Comparison of ENCODE assay signal across 10 cellular contexts in genomic region chr11:96051820-96052219, GRCh38.
DNase-seq lines count a peak whose midpoint lies in the region; ATAC-seq and TF ChIP-seq lines count a peak whose summit lies in the region.
"Had no signal": no experiment of that assay in that cellular context is flagged by ENCODE, and none has a peak within 500 bp of the region (broad histone marks: within the 10 kb centered on the region; RNA-seq: fewer than 3 reads in every experiment).

No MANE protein-coding gene starts in this region.

- TF ChIP-seq POLR2A in esophagus muscularis mucosa (IDR thresholded peaks at IDR 0.05; ENCODE audit: low read depth): no peak

- H3K4me1 ChIP-seq in smooth muscle cell (ENCODE audit: low read depth) (peaks cover 51% of the 10 kb centered on the region), esophagus muscularis mucosa (peaks cover 4 to 55% (median 44%) of the 10 kb centered on the region in 4 donors)

- H3K4me3 Mint-ChIP-seq in activated T-cell treated with anti-CD3 and anti-CD28 coated beads, Interleukin-2, amount 50 U/mL, for 24 hours: no peak overlapping the region
- H3K4me3 Mint-ChIP-seq: activated B cell treated with CpG ODN at 0.5 μM for 24 hours had no signal

- H3K27me3 ChIP-seq in smooth muscle cell (ENCODE audit: low read depth): no peaks in the 10 kb centered on the region
- no peaks in the 10 kb centered on the region for H3K27me3 ChIP-seq in esophagus muscularis mucosa

- ATAC-seq in GM21619 (IDR thresholded peaks at IDR 0.05; ENCODE audit: unreplicated experiment): peak; percentile 91
- peak; percentile 91 for ATAC-seq in HG03175 (IDR thresholded peaks at IDR 0.05; ENCODE audit: unreplicated experiment)

- no peak overlapping the region for H3K9ac ChIP-seq in smooth muscle cell (ENCODE audit: low read depth)

- H2AFZ ChIP-seq in smooth muscle cell (ENCODE audit: low read depth): no peak overlapping the region

- H3K4me2 ChIP-seq in smooth muscle cell: no peak overlapping the region

- H3K36me3 ChIP-seq in smooth muscle cell (ENCODE audit: low read depth) (no peaks in the 10 kb centered on the region), esophagus muscularis mucosa (no peaks in the 10 kb centered on the region)

- no peak for DNase-seq in activated T-cell treated with anti-CD3 and anti-CD28 coated beads, Interleukin-2, amount 50 U/mL, for 24 hours
- DNase-seq in activated T-cell treated with anti-CD3 and anti-CD28 coated beads for 4 hours: no peak
- DNase-seq in smooth muscle cell (lab: John Stamatoyannopoulos, UW; ENCODE audit: unreplicated experiment): no peak
- DNase-seq in NOMO-1 (lab: John Stamatoyannopoulos, UW; ENCODE audit: unreplicated experiment in 2 of 2): no peak
- no peak for DNase-seq in esophagus muscularis mucosa (ENCODE audit: extremely low spot score)
- DNase-seq in mesenteric fat pad (ENCODE audit: low spot score): no peak
- DNase-seq: ACHN, activated B cell treated with CpG ODN at 0.5 μM for 24 hours had no signal

- H3K27ac ChIP-seq in smooth muscle cell (ENCODE audit: low read depth): peak overlapping the region; percentile 88
- no peak overlapping the region for H3K27ac ChIP-seq in esophagus muscularis mucosa (replicated peaks in 1 of 4)

- no peaks in the 10 kb centered on the region for H4K20me1 ChIP-seq in smooth muscle cell (ENCODE audit: low read depth)

- H3K4me1 Mint-ChIP-seq in activated T-cell treated with anti-CD3 and anti-CD28 coated beads, Interleukin-2, amount 50 U/mL, for 24 hours (ENCODE audit: low read depth): peaks cover 85% of the 10 kb centered on the region

- WGBS in smooth muscle cell (ENCODE audit: low lambda C conversion rate): 77% methylated on average over 1 of the region's 1 CpG
- 89% methylated on average over 1 of the region's 1 CpG for WGBS in esophagus muscularis mucosa

- H3K9me3 ChIP-seq in smooth muscle cell (replicated peaks; ENCODE audit: low read depth) (no peaks in the 10 kb centered on the region), esophagus muscularis mucosa (no peaks in the 10 kb centered on the region)

- no peak for TF ChIP-seq CTCF in smooth muscle cell (IDR thresholded peaks at IDR 0.05; ENCODE audit: borderline replicate concordance, insufficient read depth, poor library complexity, severe bottlenecking)
- no peak for TF ChIP-seq CTCF in esophagus muscularis mucosa (IDR thresholded peaks at IDR 0.05)

- intact Hi-C loops in esophagus muscularis mucosa (cut with DNase I): loop anchor here (10.0 kb wide), 1 partner anchor 193 kb away; no protein-coding TSS in a partner anchor

- peaks cover 12% of the 10 kb centered on the region for H3F3A ChIP-seq in smooth muscle cell (ENCODE audit: low read depth)

- H3K4me3 ChIP-seq in smooth muscle cell (no peak overlapping the region), esophagus muscularis mucosa (no peak overlapping the region)

- H3K79me2 ChIP-seq in smooth muscle cell (ENCODE audit: low read depth): peaks cover 49% of the 10 kb centered on the region

- TF ChIP-seq EP300 in esophagus muscularis mucosa (IDR thresholded peaks at IDR 0.05): no peak

- peak overlapping the region; percentile 90 for H3K27ac Mint-ChIP-seq in activated T-cell treated with anti-CD3 and anti-CD28 coated beads, Interleukin-2, amount 50 U/mL, for 24 hours
- H3K27ac Mint-ChIP-seq: activated B cell treated with CpG ODN at 0.5 μM for 24 hours had no signal

- peaks cover 69% of the 10 kb centered on the region for H3K36me3 Mint-ChIP-seq in activated T-cell treated with anti-CD3 and anti-CD28 coated beads, Interleukin-2, amount 50 U/mL, for 24 hours (ENCODE audit: low read depth)

- peaks cover 4% of the 10 kb centered on the region for H3K9me3 Mint-ChIP-seq in activated T-cell treated with anti-CD3 and anti-CD28 coated beads, Interleukin-2, amount 50 U/mL, for 24 hours
- H3K9me3 Mint-ChIP-seq: activated B cell treated with CpG ODN at 0.5 μM for 24 hours had no signal

- no peaks in the 10 kb centered on the region for H3K27me3 Mint-ChIP-seq in activated T-cell treated with anti-CD3 and anti-CD28 coated beads, Interleukin-2, amount 50 U/mL, for 24 hours
- H3K27me3 Mint-ChIP-seq: activated B cell treated with CpG ODN at 0.5 μM for 24 hours had no signal
